In the genomic region with DNA sequence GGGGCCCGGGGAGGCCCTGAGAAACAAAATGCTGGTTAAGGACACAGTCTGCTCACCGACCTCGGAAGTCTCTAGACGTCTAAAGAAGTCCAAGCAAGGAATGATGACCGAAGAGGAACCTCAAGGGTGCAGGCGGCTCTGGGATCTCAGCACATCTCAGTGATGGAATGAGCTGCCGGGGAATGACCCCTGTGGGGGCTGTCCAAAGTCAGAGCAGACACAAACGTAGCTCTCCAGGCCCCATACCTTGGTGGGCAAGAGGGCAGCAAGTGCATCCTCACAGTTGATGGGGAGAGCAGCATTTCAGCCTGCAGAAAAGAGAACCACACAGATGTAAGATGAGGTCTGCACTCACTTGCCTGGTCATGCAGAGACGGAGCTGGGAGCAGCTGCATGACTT, we compare ENCODE assay signal across 11 cellular contexts.
A peak's percentile ranks its signal among the peaks of the same experiment; 100 is the strongest.
DNase-seq lines count a peak whose midpoint lies in the region; ATAC-seq and TF ChIP-seq lines count a peak whose summit lies in the region.
"Had no signal": no experiment of that assay in that cellular context is flagged by ENCODE, and none has a peak within 500 bp of the region (broad histone marks: within the 10 kb centered on the region; RNA-seq: fewer than 3 reads in every experiment).

No MANE protein-coding gene starts in this region.

- no peaks in the 10 kb centered on the region for H3K36me3 ChIP-seq in breast epithelium
- no peaks in the 10 kb centered on the region for H3K36me3 ChIP-seq in thoracic aorta
- H3K36me3 ChIP-seq: brain microvascular endothelial cell had no signal

- CTCF ChIA-PET in MCF 10A (lab: Yijun Ruan, JAX) (interaction anchor here (0.6 to 1.2 kb wide), 4 partner anchors 15 to 131 kb away, joined by 3 to 5 read pairs (median 3); no protein-coding TSS in a partner anchor), WTC11 (lab: Charles Lee) (interaction anchor here (2.0 to 2.3 kb wide), 2 partner anchors 74 to 127 kb away, joined by 8 to 15 read pairs; no protein-coding TSS in a partner anchor)

- peak overlapping the region in 1 of 3 donors; percentile 9 for H3K4me3 ChIP-seq in breast epithelium
- H3K4me3 ChIP-seq in thoracic aorta: peak overlapping the region; percentile 25
- H3K4me3 ChIP-seq: PC-9 had no signal

- no peaks in the 10 kb centered on the region for H3K4me1 Mint-ChIP-seq in MCF 10A (ENCODE audit: insufficient read depth, unreplicated experiment)
- H3K4me1 Mint-ChIP-seq in WTC11: peaks cover 66% of the 10 kb centered on the region
- H3K4me1 Mint-ChIP-seq in memory B cell: peaks cover 18% of the 10 kb centered on the region

- no peaks in the 10 kb centered on the region for H3K27me3 ChIP-seq in breast epithelium
- H3K27me3 ChIP-seq in thoracic aorta (replicated peaks; ENCODE audit: insufficient read depth): no peaks in the 10 kb centered on the region
- H3K27me3 ChIP-seq: brain microvascular endothelial cell had no signal

- DNase-seq in breast epithelium (ENCODE audit: low spot score in 2 of 2) (no peak), MCF 10A (ENCODE audit: unreplicated experiment) (no peak), WTC11 (ENCODE audit: low spot score) (no peak), memory B cell (ENCODE audit: low spot score in 2 of 2) (no peak), thoracic aorta (ENCODE audit: low spot score) (no peak), COR-L47 (lab: John Stamatoyannopoulos, UW) (no peak), T-helper 1 cell (no peak)
- DNase-seq: DMS53, PC-9 had no signal

- TF ChIP-seq POLR2A in breast epithelium (IDR thresholded peaks at IDR 0.05): no peak

- ATAC-seq in WTC11 (no peak), memory B cell (ENCODE audit: low read depth) (no peak), thoracic aorta (ENCODE audit: insufficient number of reproducible peaks, low FRiP score, low read depth) (peak; percentile 3), HG03097 (IDR thresholded peaks at IDR 0.05; ENCODE audit: low FRiP score, unreplicated experiment) (no peak)

- no peak overlapping the region for H3K4me3 Mint-ChIP-seq in MCF 10A (ENCODE audit: unreplicated experiment)
- no peak overlapping the region for H3K4me3 Mint-ChIP-seq in WTC11
- H3K4me3 Mint-ChIP-seq in memory B cell: no peak overlapping the region

- no peaks in the 10 kb centered on the region for H3K36me3 Mint-ChIP-seq in MCF 10A (ENCODE audit: insufficient read depth, unreplicated experiment)
- no peaks in the 10 kb centered on the region for H3K36me3 Mint-ChIP-seq in WTC11
- H3K36me3 Mint-ChIP-seq in memory B cell: no peaks in the 10 kb centered on the region

- no TSS peak for BruUV-seq in MCF 10A (replicated peaks; lab: Mats Ljungman, UMichigan)

- TF ChIP-seq CTCF in breast epithelium (IDR thresholded peaks at IDR 0.05) (no peak), MCF 10A (IDR thresholded peaks at IDR 0.05; ENCODE audit: unreplicated experiment) (no peak), WTC11 (IDR thresholded peaks at IDR 0.05) (no peak), thoracic aorta (IDR thresholded peaks at IDR 0.05) (no peak)

- no peaks in the 10 kb centered on the region for H3K9me3 Mint-ChIP-seq in MCF 10A (ENCODE audit: unreplicated experiment)
- H3K9me3 Mint-ChIP-seq in WTC11: no peaks in the 10 kb centered on the region; the same call in 1 of the 2 replicates
- H3K9me3 Mint-ChIP-seq in memory B cell: no peaks in the 10 kb centered on the region

- H3K27ac ChIP-seq in breast epithelium: peak overlapping the region; percentile 85
- peak overlapping the region in 1 of 2 donors; percentile 46 for H3K27ac ChIP-seq in thoracic aorta
- H3K27ac ChIP-seq: brain microvascular endothelial cell, PC-9 had no signal

- no peaks in the 10 kb centered on the region for H3K9me3 ChIP-seq in breast epithelium
- H3K9me3 ChIP-seq in thoracic aorta: no peaks in the 10 kb centered on the region

- POLR2A ChIA-PET in MCF 10A (lab: Yijun Ruan, JAX) (no interaction called here), WTC11 (lab: Charles Lee) (interaction anchor here (0.5 kb wide), 1 partner anchor 49 kb away, joined by 3 read pairs; no protein-coding TSS in a partner anchor)

- H3K27ac Mint-ChIP-seq in MCF 10A (ENCODE audit: low read depth, unreplicated experiment) (no peak overlapping the region), WTC11 (peak overlapping the region; percentile 71), memory B cell (peak overlapping the region; percentile 71)

- H3K27me3 Mint-ChIP-seq in MCF 10A (ENCODE audit: insufficient read depth, unreplicated experiment): no peaks in the 10 kb centered on the region
- no peaks in the 10 kb centered on the region for H3K27me3 Mint-ChIP-seq in WTC11 (ENCODE audit: low read depth)
- H3K27me3 Mint-ChIP-seq in memory B cell: peaks cover 4% of the 10 kb centered on the region

- peaks cover 0 to 5% of the 10 kb centered on the region in 2 donors for H3K4me1 ChIP-seq in breast epithelium
- H3K4me1 ChIP-seq in thoracic aorta (ENCODE audit: control insufficient read depth in 1 of 2, low read depth in 2 of 2): peaks cover 18 to 67% of the 10 kb centered on the region in 2 donors

- intact Hi-C loops in breast epithelium (cut with DNase I; ENCODE audit: low total_unique reads) (no loop called here), MCF 10A (cut with micrococcal nuclease) (loop anchor here (10.0 kb wide), 2 partner anchors 263 to 297 kb away; no protein-coding TSS in a partner anchor)

TF ChIP-seq in WTC11, 78 proteins besides CTCF, POLR2A, EP300 and RAD21:
- TF ChIP-seq NR2C2 (CRISPR knock-in tag; IDR thresholded peaks at IDR 0.05): no peak
- no peak for TF ChIP-seq NFE2L1 (CRISPR knock-in tag; IDR thresholded peaks at IDR 0.05)
- TF ChIP-seq, protein P1, sequence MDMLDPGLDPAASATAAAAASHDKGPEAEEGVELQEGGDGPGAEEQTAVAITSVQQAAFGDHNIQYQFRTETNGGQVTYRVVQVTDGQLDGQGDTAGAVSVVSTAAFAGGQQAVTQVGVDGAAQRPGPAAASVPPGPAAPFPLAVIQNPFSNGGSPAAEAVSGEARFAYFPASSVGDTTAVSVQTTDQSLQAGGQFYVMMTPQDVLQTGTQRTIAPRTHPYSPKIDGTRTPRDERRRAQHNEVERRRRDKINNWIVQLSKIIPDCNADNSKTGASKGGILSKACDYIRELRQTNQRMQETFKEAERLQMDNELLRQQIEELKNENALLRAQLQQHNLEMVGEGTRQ (CRISPR knock-in tag; IDR thresholded peaks at IDR 0.05): no peak
- TF ChIP-seq JAZF1 (CRISPR knock-in tag; IDR thresholded peaks at IDR 0.05): no peak
- no peak for TF ChIP-seq ZNF121 (CRISPR knock-in tag; IDR thresholded peaks at IDR 0.05)
